In genomic region chr15:60735559-60736047, GRCh38 we compare ENCODE assay signal across 1 cellular context.
A peak's percentile ranks its signal among the peaks of the same experiment; 100 is the strongest.
TF ChIP-seq lines count a peak whose summit lies in the region.

No MANE protein-coding gene starts in this region.

TF ChIP-seq in HepG2, 621 proteins besides CTCF, POLR2A, EP300 and RAD21 (continued from another document and continues in another):
- TF ChIP-seq E2F5 (CRISPR knock-in tag; conservative IDR thresholded peaks at IDR 0.05) (no peak), ZHX1 (CRISPR knock-in tag; IDR thresholded peaks at IDR 0.05; ENCODE audit: low read depth) (no peak), ZBTB44 (CRISPR knock-in tag; IDR thresholded peaks at IDR 0.05) (no peak), HMG20A (CRISPR knock-in tag; IDR thresholded peaks at IDR 0.05; ENCODE audit: borderline replicate concordance) (peak; percentile 88), ZFP37 (CRISPR knock-in tag; IDR thresholded peaks at IDR 0.05; ENCODE audit: borderline replicate concordance) (no peak), TRIM24 (CRISPR knock-in tag; IDR thresholded peaks at IDR 0.05) (peak; percentile 78), ETS1 (CRISPR knock-in tag; IDR thresholded peaks at IDR 0.05) (no peak), ZNF230 (CRISPR knock-in tag; IDR thresholded peaks at IDR 0.05) (no peak), ZNF34 (CRISPR knock-in tag; IDR thresholded peaks at IDR 0.05; ENCODE audit: borderline replicate concordance) (0 out of 2 replicates have a peak, but pooled peaks have one; percentile 43), ETV6 (CRISPR knock-in tag; conservative IDR thresholded peaks at IDR 0.05) (no peak), SNRNP70 (IDR thresholded peaks at IDR 0.05; ENCODE audit: low read depth, low read length) (no peak), FOXP1 (IDR thresholded peaks at IDR 0.05) (peak; percentile 70; the same call in 1 of the 2 replicates), FOXP1 (CRISPR knock-in tag; IDR thresholded peaks at IDR 0.05) (peak; percentile 88), MEF2D (CRISPR knock-in tag; IDR thresholded peaks at IDR 0.05) (no peak), MED13 (CRISPR knock-in tag; IDR thresholded peaks at IDR 0.05) (no peak), THAP7 (CRISPR knock-in tag; IDR thresholded peaks at IDR 0.05) (no peak), MEIS2 (CRISPR knock-in tag; IDR thresholded peaks at IDR 0.05) (peak; percentile 71; the same call in 1 of the 2 replicates), SIX4 (CRISPR knock-in tag; IDR thresholded peaks at IDR 0.05) (peak; percentile 84), NFYC (CRISPR knock-in tag; IDR thresholded peaks at IDR 0.05) (no peak), NFAT5 (CRISPR knock-in tag; IDR thresholded peaks at IDR 0.05) (no peak), HNF4G (IDR thresholded peaks at IDR 0.05; ENCODE audit: borderline replicate concordance, low read depth, low read length) (peak; percentile 94), HNF4G (CRISPR knock-in tag; IDR thresholded peaks at IDR 0.05; ENCODE audit: borderline replicate concordance, low read depth) (peak; percentile 95), BRD4 (CRISPR knock-in tag; IDR thresholded peaks at IDR 0.05) (no peak), NFIC (IDR thresholded peaks at IDR 0.05; ENCODE audit: low read length) (peak; percentile 88), POLR2AphosphoS5 (IDR thresholded peaks at IDR 0.05; ENCODE audit: low read depth, low read length) (no peak), ZSCAN25 (CRISPR knock-in tag; IDR thresholded peaks at IDR 0.05) (no peak), ZFX (CRISPR knock-in tag; IDR thresholded peaks at IDR 0.05; ENCODE audit: low read depth) (no peak), TFAP4 (IDR thresholded peaks at IDR 0.05; ENCODE audit: borderline replicate concordance, low read depth) (no peak), REL (CRISPR knock-in tag; conservative IDR thresholded peaks at IDR 0.05) (no peak), MED1 (CRISPR knock-in tag; IDR thresholded peaks at IDR 0.05) (peak; percentile 94), LCORL (IDR thresholded peaks at IDR 0.05) (peak; percentile 95), LCORL (CRISPR knock-in tag; IDR thresholded peaks at IDR 0.05) (peak; percentile 89), ZBTB38 (CRISPR knock-in tag; IDR thresholded peaks at IDR 0.05) (no peak), CREB1 (IDR thresholded peaks at IDR 0.05) (no peak), CREB1 (CRISPR knock-in tag; IDR thresholded peaks at IDR 0.05) (peak; percentile 77), NR3C1 (CRISPR knock-in tag; IDR thresholded peaks at IDR 0.05) (no peak), ZNF343 (CRISPR knock-in tag; IDR thresholded peaks at IDR 0.05) (no peak), ERF (CRISPR knock-in tag; IDR thresholded peaks at IDR 0.05) (0 out of 2 replicates have a peak, but pooled peaks have one; percentile 37), ZNF781 (CRISPR knock-in tag; IDR thresholded peaks at IDR 0.05; ENCODE audit: borderline replicate concordance, not compliant biosample characterization) (no peak), MXD3 (CRISPR knock-in tag; IDR thresholded peaks at IDR 0.05) (no peak), PHF5A (CRISPR knock-in tag; IDR thresholded peaks at IDR 0.05; ENCODE audit: low read depth, unreplicated experiment) (no peak), SMARCE1 (IDR thresholded peaks at IDR 0.05; ENCODE audit: borderline replicate concordance) (no peak), HMGXB3 (CRISPR knock-in tag; IDR thresholded peaks at IDR 0.05; ENCODE audit: borderline replicate concordance) (no peak), ZIK1 (CRISPR knock-in tag; IDR thresholded peaks at IDR 0.05; ENCODE audit: borderline replicate concordance, low read depth) (no peak), ZBTB43 (CRISPR knock-in tag; conservative IDR thresholded peaks at IDR 0.05) (peak; percentile 49; the same call in 1 of the 2 replicates), ZSCAN12 (CRISPR knock-in tag; IDR thresholded peaks at IDR 0.05) (no peak), RFX1 (IDR thresholded peaks at IDR 0.05) (no peak), GTF2F1 (IDR thresholded peaks at IDR 0.05; ENCODE audit: low read length) (no peak), FOSL1 (CRISPR knock-in tag; IDR thresholded peaks at IDR 0.05; ENCODE audit: borderline replicate concordance) (no peak), CCDC6 (CRISPR knock-in tag; IDR thresholded peaks at IDR 0.05) (no peak)
